In genomic region chr17:45092932-45093430, GRCh38 we compare ENCODE assay signal across 9 cellular contexts. TPM values are rescaled to one million over a fixed set of nuclear protein-coding genes. Genes with fewer than 3 reads are reported as not detected.
DNase-seq lines count a peak whose midpoint lies in the region; ATAC-seq and TF ChIP-seq lines count a peak whose summit lies in the region.
"Had no signal": no experiment of that assay in that cellular context is flagged by ENCODE, and none has a peak within 500 bp of the region (broad histone marks: within the 10 kb centered on the region; RNA-seq: fewer than 3 reads in every experiment).

No MANE protein-coding gene starts in this region.

- no peak for TF ChIP-seq CTCF in AG04450 (IDR thresholded peaks at IDR 0.05; ENCODE audit: low read depth, low read length)
- TF ChIP-seq CTCF in fibroblast of mammary gland (conservative IDR thresholded peaks at IDR 0.05; ENCODE audit: control insufficient read depth, insufficient read depth, low read depth, low read length), result no peak
- TF ChIP-seq CTCF in WERI-Rb-1 (IDR thresholded peaks at IDR 0.05; ENCODE audit: low read depth, low read length), result no peak

- H3K9me3 ChIP-seq in AG04450 (ENCODE audit: control insufficient read depth, insufficient read depth, low read length) (no peaks in the 10 kb centered on the region), WERI-Rb-1 (ENCODE audit: severe bottlenecking) (no peaks in the 10 kb centered on the region)

- DNase-seq in AG04450 (ENCODE audit: low read depth, low spot score) (peak; percentile 97), RPMI7951 (ENCODE audit: low read depth) (peak; percentile 95), fibroblast of mammary gland (ENCODE audit: low read depth) (peak; percentile 98), nucleus accumbens (lab: John Stamatoyannopoulos, UW) (peak; percentile 27 to 98 (median 91)), WERI-Rb-1 (no peak)
- DNase-seq: NCI-H1436 had no signal

- CTCF ChIA-PET in AG04450 (lab: Charles Lee), result interaction anchor here (2.4 to 6.0 kb wide), 2 partner anchors 43 to 71 kb away, joined by 11 to 26 read pairs; partner anchors contain the start of gene ACBD4

- no peak overlapping the region for H3K4me3 ChIP-seq in AG04450 (ENCODE audit: low read depth, low read length)
- no peak overlapping the region for H3K4me3 ChIP-seq in fibroblast of mammary gland (ENCODE audit: control insufficient read depth, low read depth, low read length)
- no peak overlapping the region for H3K4me3 ChIP-seq in WERI-Rb-1 (ENCODE audit: low read depth, low read length)

- H3K27me3 ChIP-seq in AG04450 (ENCODE audit: control insufficient read depth, insufficient read depth, low read length) (no peaks in the 10 kb centered on the region), WERI-Rb-1 (ENCODE audit: insufficient read depth, low read depth, severe bottlenecking) (no peaks in the 10 kb centered on the region)

- ATAC-seq in GM19463 (IDR thresholded peaks at IDR 0.05; ENCODE audit: unreplicated experiment) (no peak), GM21515 (IDR thresholded peaks at IDR 0.05; ENCODE audit: unreplicated experiment) (no peak), GM18498 (IDR thresholded peaks at IDR 0.05; ENCODE audit: unreplicated experiment) (no peak)

- POLR2A ChIA-PET in AG04450 (lab: Yijun Ruan, JAX), result interaction anchor here (0.5 to 1.7 kb wide), 5 partner anchors 9 to 55 kb away, joined by 3 to 8 read pairs (median 6); partner anchors contain the start of genes HEXIM1 and NMT1

- H3K36me3 ChIP-seq in WERI-Rb-1, result peaks cover 100% of the 10 kb centered on the region

- H3K27ac ChIP-seq in AG04450 (ENCODE audit: low read depth, low read length) (peak overlapping the region; percentile 98), WERI-Rb-1 (no peak overlapping the region)

RNA-seq across cellular contexts. Expression of gene NMT1, which starts 31.9 kb away (rescaled TPM):
- 60.6 and 63.6 TPM in 2 replicates for polyA plus RNA-seq in AG04450 (2011; rRNA removed)
- polyA minus RNA-seq in AG04450 (2011; rRNA and poly(A)+ RNA removed), result 62.0 and 70.9 TPM in 2 replicates
- 59.9 and 68.0 TPM in 2 replicates for total RNA-seq in RPMI7951 (2014; rRNA removed; shearing (Covaris generic))

RNA-seq across cellular contexts. Expression of gene PLCD3, which starts 39.3 kb away (rescaled TPM):
- polyA plus RNA-seq in AG04450 (2011; rRNA removed), result 28.2 and 42.3 TPM in 2 replicates
- 64.1 and 86.5 TPM in 2 replicates for polyA minus RNA-seq in AG04450 (2011; rRNA and poly(A)+ RNA removed)
- total RNA-seq in RPMI7951 (2014; rRNA removed; shearing (Covaris generic)), result 11.7 and 15.3 TPM in 2 replicates

RNA-seq across cellular contexts. Expression of gene DCAKD, which starts 41.5 kb away (rescaled TPM):
- 21.8 and 29.1 TPM in 2 replicates for polyA plus RNA-seq in AG04450 (2011; rRNA removed)
- 50.3 and 67.2 TPM in 2 replicates for polyA minus RNA-seq in AG04450 (2011; rRNA and poly(A)+ RNA removed)
- total RNA-seq in RPMI7951 (2014; rRNA removed; shearing (Covaris generic)), result 33.6 and 35.9 TPM in 2 replicates

RNA-seq across cellular contexts. Expression of gene ACBD4, which starts 42.5 kb away (rescaled TPM):
- polyA plus RNA-seq in AG04450 (2011; rRNA removed), result 4.0 and 4.7 TPM in 2 replicates
- polyA minus RNA-seq in AG04450 (2011; rRNA and poly(A)+ RNA removed), result 2.6 TPM in 2 replicates
- total RNA-seq in RPMI7951 (2014; rRNA removed; shearing (Covaris generic)), result 1.1 and 2.0 TPM in 2 replicates

RNA-seq across cellular contexts. Expression of gene HEXIM1, which starts 55.3 kb away (rescaled TPM):
- 12.4 and 13.2 TPM in 2 replicates for polyA plus RNA-seq in AG04450 (2011; rRNA removed)
- 10.0 and 11.4 TPM in 2 replicates for polyA minus RNA-seq in AG04450 (2011; rRNA and poly(A)+ RNA removed)
- 3.5 and 4.4 TPM in 2 replicates for total RNA-seq in RPMI7951 (2014; rRNA removed; shearing (Covaris generic))
